7 cellular contexts compared by ENCODE assay signal in genomic region chr15:57705746-57706404, GRCh38. TPM values are rescaled to one million over a fixed set of nuclear protein-coding genes. Genes with fewer than 3 reads are reported as not detected.
DNase-seq lines count a peak whose midpoint lies in the region; ATAC-seq and FAIRE-seq lines count a peak whose summit lies in the region.

No MANE protein-coding gene starts in this region.

- no peak for DNase-seq in activated T-helper 1 cell treated with anti-CD3 and anti-CD28 coated beads, Interleukin-12 subunit alpha, Interleukin-12 subunit beta, Interleukin-2, Interleukin-4 antibody, amounts not matched to agents 30 ng/mL and 10 ng/mL and 1 ng/mL, durations not matched to agents 14 hours and 24 hours and 36 hours (ENCODE audit: low spot score)
- DNase-seq in activated effector memory CD4-positive, alpha-beta T cell treated with Interleukin-2 at 50 U/mL for 16 hours = no peak
- DNase-seq in HK-2 (ENCODE audit: unreplicated experiment) = no peak
- no peak for DNase-seq in urothelium cell line (ENCODE audit: low spot score)

- H3K4me3 Mint-ChIP-seq in activated T-helper 1 cell treated with anti-CD3 and anti-CD28 coated beads, Interleukin-12 subunit alpha, Interleukin-12 subunit beta, Interleukin-2, Interleukin-4 antibody, amounts not matched to agents 30 ng/mL and 10 ng/mL and 1 ng/mL, durations not matched to agents 14 hours and 24 hours and 36 hours = peak overlapping the region; percentile 82
- peak overlapping the region; percentile 82 for H3K4me3 Mint-ChIP-seq in stimulated activated memory B cell treated with anti-CD40 and anti-IgM and Interleukin-4, amounts not matched to agents 10 μg/mL and 1 μg/mL and 100 μg/mL, for 72 hours

- peak overlapping the region; percentile 95 for H3K4me3 ChIP-seq in iPS-15b (ENCODE audit: low read depth, low read length)

- no peak overlapping the region for H3K9ac ChIP-seq in iPS-15b (ENCODE audit: low read depth, low read length)

- peaks cover 15% of the 10 kb centered on the region for H3K36me3 Mint-ChIP-seq in activated T-helper 1 cell treated with anti-CD3 and anti-CD28 coated beads, Interleukin-12 subunit alpha, Interleukin-12 subunit beta, Interleukin-2, Interleukin-4 antibody, amounts not matched to agents 30 ng/mL and 10 ng/mL and 1 ng/mL, durations not matched to agents 14 hours and 24 hours and 36 hours (ENCODE audit: low read depth)
- H3K36me3 Mint-ChIP-seq in stimulated activated memory B cell treated with anti-CD40 and anti-IgM and Interleukin-4, amounts not matched to agents 10 μg/mL and 1 μg/mL and 100 μg/mL, for 72 hours = peaks cover 21% of the 10 kb centered on the region

- ATAC-seq in HG02759 (IDR thresholded peaks at IDR 0.05; ENCODE audit: unreplicated experiment) = peak; percentile 5
- no peak for ATAC-seq in stimulated activated memory B cell treated with anti-CD40 and anti-IgM and Interleukin-4, amounts not matched to agents 10 μg/mL and 1 μg/mL and 100 μg/mL, for 72 hours

- H3K9me3 Mint-ChIP-seq in activated T-helper 1 cell treated with anti-CD3 and anti-CD28 coated beads, Interleukin-12 subunit alpha, Interleukin-12 subunit beta, Interleukin-2, Interleukin-4 antibody, amounts not matched to agents 30 ng/mL and 10 ng/mL and 1 ng/mL, durations not matched to agents 14 hours and 24 hours and 36 hours = no peaks in the 10 kb centered on the region
- no peaks in the 10 kb centered on the region for H3K9me3 Mint-ChIP-seq in stimulated activated memory B cell treated with anti-CD40 and anti-IgM and Interleukin-4, amounts not matched to agents 10 μg/mL and 1 μg/mL and 100 μg/mL, for 72 hours

- peak overlapping the region; percentile 84 for H3K27ac Mint-ChIP-seq in activated T-helper 1 cell treated with anti-CD3 and anti-CD28 coated beads, Interleukin-12 subunit alpha, Interleukin-12 subunit beta, Interleukin-2, Interleukin-4 antibody, amounts not matched to agents 30 ng/mL and 10 ng/mL and 1 ng/mL, durations not matched to agents 14 hours and 24 hours and 36 hours
- peak overlapping the region; percentile 82 for H3K27ac Mint-ChIP-seq in stimulated activated memory B cell treated with anti-CD40 and anti-IgM and Interleukin-4, amounts not matched to agents 10 μg/mL and 1 μg/mL and 100 μg/mL, for 72 hours

- peaks cover 5% of the 10 kb centered on the region for H3K36me3 ChIP-seq in iPS-15b (ENCODE audit: control insufficient read depth, insufficient read depth, low read length)

- no peaks in the 10 kb centered on the region for H3K4me1 ChIP-seq in iPS-15b (ENCODE audit: control insufficient read depth, insufficient read depth, low read length)

- peaks cover 62% of the 10 kb centered on the region for H3K4me1 Mint-ChIP-seq in activated T-helper 1 cell treated with anti-CD3 and anti-CD28 coated beads, Interleukin-12 subunit alpha, Interleukin-12 subunit beta, Interleukin-2, Interleukin-4 antibody, amounts not matched to agents 30 ng/mL and 10 ng/mL and 1 ng/mL, durations not matched to agents 14 hours and 24 hours and 36 hours (ENCODE audit: low read depth)
- peaks cover 42% of the 10 kb centered on the region for H3K4me1 Mint-ChIP-seq in stimulated activated memory B cell treated with anti-CD40 and anti-IgM and Interleukin-4, amounts not matched to agents 10 μg/mL and 1 μg/mL and 100 μg/mL, for 72 hours

- no peak for FAIRE-seq in urothelium cell line (lab: Jason Lieb, UNC)

- peaks cover 15% of the 10 kb centered on the region for H3K27me3 ChIP-seq in iPS-15b (ENCODE audit: control insufficient read depth, insufficient read depth, low read length)

- H3K9me3 ChIP-seq in iPS-15b (ENCODE audit: control insufficient read depth, insufficient read depth, low read length) = no peaks in the 10 kb centered on the region

- no peaks in the 10 kb centered on the region for H3K27me3 Mint-ChIP-seq in activated T-helper 1 cell treated with anti-CD3 and anti-CD28 coated beads, Interleukin-12 subunit alpha, Interleukin-12 subunit beta, Interleukin-2, Interleukin-4 antibody, amounts not matched to agents 30 ng/mL and 10 ng/mL and 1 ng/mL, durations not matched to agents 14 hours and 24 hours and 36 hours (ENCODE audit: insufficient read depth)
- peaks cover 9% of the 10 kb centered on the region for H3K27me3 Mint-ChIP-seq in stimulated activated memory B cell treated with anti-CD40 and anti-IgM and Interleukin-4, amounts not matched to agents 10 μg/mL and 1 μg/mL and 100 μg/mL, for 72 hours

- intact Hi-C loops in activated T-helper 1 cell treated with anti-CD3 and anti-CD28 coated beads, Interleukin-12 subunit alpha, Interleukin-12 subunit beta, Interleukin-2, Interleukin-4 antibody, amounts not matched to agents 30 ng/mL and 10 ng/mL and 1 ng/mL, durations not matched to agents 14 hours and 24 hours and 36 hours (cut with micrococcal nuclease) = loop anchor here (1.0 to 5.0 kb wide), 2 partner anchors 145 to 1464 kb away; partner anchors contain the start of gene RFX7

RNA-seq across cellular contexts. Expression of gene POLR2M, which starts 0.6 kb away (rescaled TPM):
- 60.3 and 62.4 TPM in 2 replicates for total RNA-seq in activated T-helper 1 cell treated with anti-CD3 and anti-CD28 coated beads, Interleukin-12 subunit alpha, Interleukin-12 subunit beta, Interleukin-2, Interleukin-4 antibody, amounts not matched to agents 30 ng/mL and 10 ng/mL and 1 ng/mL, durations not matched to agents 14 hours and 24 hours and 36 hours
